Comparison of ENCODE assay signal across 1 cellular context in genomic region chr6:100228437-100229424, GRCh38.
TF ChIP-seq lines count a peak whose summit lies in the region.

No MANE protein-coding gene starts in this region.

TF ChIP-seq in HepG2, 621 proteins besides CTCF, POLR2A, EP300 and RAD21 (continued from another document and continues in another):
- no peak for TF ChIP-seq ZNF576 (CRISPR knock-in tag; IDR thresholded peaks at IDR 0.05)
- peak; percentile 71; the same call in 1 of the 2 replicates for TF ChIP-seq TFDP1 (CRISPR knock-in tag; IDR thresholded peaks at IDR 0.05; ENCODE audit: borderline replicate concordance)
- TF ChIP-seq ZNF780A (CRISPR knock-in tag; IDR thresholded peaks at IDR 0.05), result no peak
- no peak for TF ChIP-seq ZNF121 (CRISPR knock-in tag; IDR thresholded peaks at IDR 0.05)
- no peak for TF ChIP-seq HINFP (CRISPR knock-in tag; IDR thresholded peaks at IDR 0.05; ENCODE audit: low read depth)
- TF ChIP-seq MYNN (CRISPR knock-in tag; IDR thresholded peaks at IDR 0.05; ENCODE audit: low read depth), result no peak
- TF ChIP-seq ZNF446 (CRISPR knock-in tag; IDR thresholded peaks at IDR 0.05), result 0 out of 2 replicates have a peak, but pooled peaks have one; percentile 43
- no peak for TF ChIP-seq NONO (IDR thresholded peaks at IDR 0.05)
- 0 out of 2 replicates have a peak, but pooled peaks have one; percentile 23 for TF ChIP-seq NONO (CRISPR knock-in tag; conservative IDR thresholded peaks at IDR 0.05)
- no peak for TF ChIP-seq HNF1B (CRISPR knock-in tag; IDR thresholded peaks at IDR 0.05)
- TF ChIP-seq PATZ1 (CRISPR knock-in tag; IDR thresholded peaks at IDR 0.05), result no peak
- peak; percentile 38; the same call in 1 of the 2 replicates for TF ChIP-seq YEATS4 (CRISPR knock-in tag; IDR thresholded peaks at IDR 0.05; ENCODE audit: borderline replicate concordance)
- no peak for TF ChIP-seq PLRG1 (conservative IDR thresholded peaks at IDR 0.05)
- no peak for TF ChIP-seq HNRNPH1 (optimal IDR thresholded peaks at IDR 0.05; ENCODE audit: low read depth, low read length)
- TF ChIP-seq ZSCAN20 (CRISPR knock-in tag; IDR thresholded peaks at IDR 0.05; ENCODE audit: borderline replicate concordance), result no peak
- peak; percentile 90; the same call in 1 of the 2 replicates for TF ChIP-seq UBTF (CRISPR knock-in tag; IDR thresholded peaks at IDR 0.05)
- TF ChIP-seq CEBPZ (IDR thresholded peaks at IDR 0.05; ENCODE audit: low read length), result no peak
- TF ChIP-seq JDP2 (CRISPR knock-in tag; IDR thresholded peaks at IDR 0.05; ENCODE audit: borderline replicate concordance), result no peak
- TF ChIP-seq MTERF4 (CRISPR knock-in tag; IDR thresholded peaks at IDR 0.05), result peak; percentile 50; the same call in 1 of the 2 replicates
- no peak for TF ChIP-seq ZNF558 (CRISPR knock-in tag; IDR thresholded peaks at IDR 0.05; ENCODE audit: borderline replicate concordance)
- TF ChIP-seq ZFY (CRISPR knock-in tag; IDR thresholded peaks at IDR 0.05), result peak; percentile 83
- TF ChIP-seq ATM (IDR thresholded peaks at IDR 0.05; ENCODE audit: borderline replicate concordance), result no peak
- TF ChIP-seq GMEB2 (CRISPR knock-in tag; IDR thresholded peaks at IDR 0.05; ENCODE audit: low read depth), result no peak
- no peak for TF ChIP-seq TFE3 (CRISPR knock-in tag; IDR thresholded peaks at IDR 0.05)
- TF ChIP-seq SMAD1 (CRISPR knock-in tag; IDR thresholded peaks at IDR 0.05; ENCODE audit: borderline replicate concordance, low read depth), result no peak
- no peak for TF ChIP-seq TRIM24 (CRISPR knock-in tag; IDR thresholded peaks at IDR 0.05)
- TF ChIP-seq CBX5 (CRISPR knock-in tag; IDR thresholded peaks at IDR 0.05; ENCODE audit: borderline replicate concordance), result no peak
- no peak for TF ChIP-seq LRRFIP1 (CRISPR knock-in tag; conservative IDR thresholded peaks at IDR 0.05)
- peak; percentile 94 for TF ChIP-seq ZNF770 (CRISPR knock-in tag; IDR thresholded peaks at IDR 0.05)
